8 cellular contexts compared by ENCODE assay signal in genomic region chr17:39687546-39688474, GRCh38. TPM values are rescaled to one million over a fixed set of nuclear protein-coding genes. Genes with fewer than 3 reads are reported as not detected.
DNase-seq lines count a peak whose midpoint lies in the region; ATAC-seq and TF ChIP-seq lines count a peak whose summit lies in the region.

A gene with protein sequence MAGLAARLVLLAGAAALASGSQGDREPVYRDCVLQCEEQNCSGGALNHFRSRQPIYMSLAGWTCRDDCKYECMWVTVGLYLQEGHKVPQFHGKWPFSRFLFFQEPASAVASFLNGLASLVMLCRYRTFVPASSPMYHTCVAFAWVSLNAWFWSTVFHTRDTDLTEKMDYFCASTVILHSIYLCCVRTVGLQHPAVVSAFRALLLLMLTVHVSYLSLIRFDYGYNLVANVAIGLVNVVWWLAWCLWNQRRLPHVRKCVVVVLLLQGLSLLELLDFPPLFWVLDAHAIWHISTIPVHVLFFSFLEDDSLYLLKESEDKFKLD (minus strand): TSS chr17:39688057. CDS start chr17:39688014, 43 bp downstream.

- intact Hi-C loops in T-helper 2 cell treated with Interferon-gamma antibody and Interleukin-4, amounts not matched to agents 100 ng/mL and 5 ng/mL, for 36 hours (cut with micrococcal nuclease) = loop anchor here (1.0 to 5.0 kb wide), 2 partner anchors 42 to 51 kb away; partner anchors contain the start of genes MIEN1 and STARD3
- intact Hi-C loops in ascending aorta (cut with DNase I) = loop anchor here (1.0 kb wide), 4 partner anchors 10 to 66 kb away; partner anchors contain the start of genes ERBB2 and MIEN1
- intact Hi-C loops in aorta (cut with DNase I) = loop anchor here in 1 of 2 donors (1.0 kb wide), 1 partner anchor 11 kb away; no protein-coding TSS in a partner anchor

- peak; percentile 88 for ATAC-seq in GM18502 (IDR thresholded peaks at IDR 0.05; ENCODE audit: poor library complexity, unreplicated experiment)
- ATAC-seq in HG02938 (IDR thresholded peaks at IDR 0.05; ENCODE audit: unreplicated experiment) = peak; percentile 84
- peak; percentile 93 for ATAC-seq in aorta (ENCODE audit: low FRiP score)

- H3K4me3 ChIP-seq in ascending aorta = peak within 1 kb of the TSS; percentile 50 to 79
- H3K4me3 ChIP-seq in rectal smooth muscle tissue (ENCODE audit: low read length) = peak within 1 kb of the TSS; percentile 85
- H3K4me3 ChIP-seq in aorta (ENCODE audit: low read length in 2 of 2) = peak within 1 kb of the TSS; percentile 17 to 65

- H3K4me1 ChIP-seq in ascending aorta = peaks cover 0 to 13% of the 10 kb centered on the region in 2 donors
- peaks cover 8% of the 10 kb centered on the region for H3K4me1 ChIP-seq in rectal smooth muscle tissue (ENCODE audit: control insufficient read depth, insufficient read depth, low read length)
- peaks cover 0 to 1% of the 10 kb centered on the region in 2 donors for H3K4me1 ChIP-seq in aorta (ENCODE audit: control insufficient read depth in 1 of 2, insufficient read depth in 2 of 2, low read length in 2 of 2)

- DNase-seq in NCI-H1694 treated with DMSO at 0.1 percent for 48 hours (lab: John Stamatoyannopoulos, UW) = peak; percentile 97
- DNase-seq in ascending aorta (ENCODE audit: low spot score in 2 of 2) = peak; percentile 60 to 93
- peak; percentile 95 for DNase-seq in hepatic stellate cell (ENCODE audit: low spot score)
- DNase-seq in aorta = peak; percentile 93 to 94

- no peaks in the 10 kb centered on the region for H3K9me3 ChIP-seq in ascending aorta
- no peaks in the 10 kb centered on the region for H3K9me3 ChIP-seq in aorta (ENCODE audit: control insufficient read depth, low read length)

- WGBS in aorta, 2 donors = 2% methylated on average over 45 of the region's 45 CpGs

- H3K9ac ChIP-seq in rectal smooth muscle tissue (ENCODE audit: low read length) = peak within 1 kb of the TSS; percentile 19

- H3K36me3 ChIP-seq in ascending aorta = peaks cover 10 to 18% of the 10 kb centered on the region in 2 donors
- H3K36me3 ChIP-seq in rectal smooth muscle tissue (ENCODE audit: control insufficient read depth, insufficient read depth, low read length) = no peaks in the 10 kb centered on the region
- H3K36me3 ChIP-seq in aorta (ENCODE audit: control insufficient read depth in 1 of 2, insufficient read depth in 2 of 2, low read length in 1 of 2) = no peaks in the 10 kb centered on the region

- no peaks in the 10 kb centered on the region for H3K27me3 ChIP-seq in ascending aorta
- H3K27me3 ChIP-seq in rectal smooth muscle tissue (ENCODE audit: control insufficient read depth, insufficient read depth, low read length) = no peaks in the 10 kb centered on the region
- H3K27me3 ChIP-seq in aorta (ENCODE audit: control insufficient read depth in 1 of 2, insufficient read depth in 2 of 2, low read length in 1 of 2) = no peaks in the 10 kb centered on the region

- TF ChIP-seq CTCF in ascending aorta (IDR thresholded peaks at IDR 0.05) = no peak

- H3K27ac ChIP-seq in ascending aorta = peak within 1 kb of the TSS; percentile 92 to 95
- peak within 1 kb of the TSS; percentile 91 for H3K27ac ChIP-seq in rectal smooth muscle tissue (ENCODE audit: low read depth, low read length)
- H3K27ac ChIP-seq in aorta (ENCODE audit: low read depth in 1 of 2, low read length in 2 of 2) = peak within 1 kb of the TSS in 1 of 2 donors; percentile 90

RNA-seq across cellular contexts. Expression of the gene that starts here (rescaled TPM):
- 21.6 and 25.5 TPM in 2 replicates for total RNA-seq in T-helper 2 cell treated with Interferon-gamma antibody and Interleukin-4, amounts not matched to agents 100 ng/mL and 5 ng/mL, for 36 hours
- 29.5 TPM for total RNA-seq in ascending aorta
- 10 to 100 TPM; 21.9 to 22.0 TPM for total RNA-seq in aorta
- 10 to 100 TPM; 13.3 to 25.5 TPM for polyA plus RNA-seq in aorta
